Comparison of ENCODE assay signal across 8 cellular contexts in genomic region chr12:95216704-95217376, GRCh38. TPM values are rescaled to one million over a fixed set of nuclear protein-coding genes. Genes with fewer than 3 reads are reported as not detected.
DNase-seq lines count a peak whose midpoint lies in the region; ATAC-seq, FAIRE-seq and TF ChIP-seq lines count a peak whose summit lies in the region.

No MANE protein-coding gene starts in this region.

- FAIRE-seq in GM19239 (lab: Jason Lieb, UNC), result no peak

- H3K27me3 ChIP-seq in NT2/D1 (ENCODE audit: insufficient read depth, insufficient read length), result no peaks in the 10 kb centered on the region
- no peaks in the 10 kb centered on the region for H3K27me3 ChIP-seq in dorsolateral prefrontal cortex

- H3K36me3 ChIP-seq in NT2/D1 (ENCODE audit: insufficient read depth, insufficient read length, low read length) (peaks cover 6% of the 10 kb centered on the region), mucosa of descending colon (ENCODE audit: low read depth) (no peaks in the 10 kb centered on the region)

- H3K4me1 ChIP-seq in NT2/D1 (ENCODE audit: insufficient read depth, insufficient read length) (no peaks in the 10 kb centered on the region), mucosa of descending colon (ENCODE audit: low read depth) (peaks cover 10% of the 10 kb centered on the region)

- intact Hi-C loops in dorsolateral prefrontal cortex (cut with DNase I), result loop anchor here (1.0 to 5.0 kb wide), 7 partner anchors 95 to 256 kb away; partner anchors contain the start of genes NR2C1 (in 2 of the 2), METAP2 (in 1 of the 2) and NDUFA12 (in 1 of the 2)
- intact Hi-C loops in mucosa of descending colon (cut with DNase I, micrococcal nuclease), result no loop called here

- H3K4me3 ChIP-seq in AG09309 (ENCODE audit: control insufficient read depth, low read depth, low read length), result peak overlapping the region; percentile 75
- H3K4me3 ChIP-seq in NT2/D1 (ENCODE audit: insufficient read length, low read depth), result peak overlapping the region; percentile 94
- H3K4me3 ChIP-seq in dorsolateral prefrontal cortex, result peak overlapping the region; percentile 58 to 99 (median 89)
- H3K4me3 ChIP-seq in mucosa of descending colon, result peak overlapping the region; percentile 71

- no peak for TF ChIP-seq CTCF in AG09309 (IDR thresholded peaks at IDR 0.05; ENCODE audit: control insufficient read depth, insufficient read depth, low read depth, low read length, missing control alignments)
- TF ChIP-seq CTCF in dorsolateral prefrontal cortex (IDR thresholded peaks at IDR 0.05 in 54 of 56, conservative IDR thresholded peaks at IDR 0.05 in 2 of 56; ENCODE audit: low read depth in 1 of 56, partially characterized antibody in 56 of 56), result no peak
- no peak for TF ChIP-seq CTCF in mucosa of descending colon (IDR thresholded peaks at IDR 0.05)

- peak overlapping the region; percentile 73 for H3K9ac ChIP-seq in NT2/D1 (ENCODE audit: insufficient read length, low read depth)

- peak; percentile 3 for ATAC-seq in GM18519 (IDR thresholded peaks at IDR 0.05; ENCODE audit: low FRiP score, unreplicated experiment)
- ATAC-seq in HG03025 (IDR thresholded peaks at IDR 0.05; ENCODE audit: low FRiP score, unreplicated experiment), result peak; percentile 33
- ATAC-seq in mucosa of descending colon, result peak; percentile 28

- H3K9me3 ChIP-seq in NT2/D1 (ENCODE audit: insufficient read depth, low read length) (no peaks in the 10 kb centered on the region), mucosa of descending colon (no peaks in the 10 kb centered on the region)

- peak overlapping the region; percentile 11 to 99 (median 94) for H3K27ac ChIP-seq in dorsolateral prefrontal cortex

- DNase-seq in AG09309 (ENCODE audit: low read depth) (no peak), NT2/D1 (ENCODE audit: low read depth, low spot score) (no peak), dorsolateral prefrontal cortex (peak in 1 of 10 donors; percentile 3), mucosa of descending colon (no peak), GM19239 (ENCODE audit: insufficient read length, low spot score) (no peak)
- no peak for DNase-seq in stimulated activated CD4-positive, alpha-beta T cell treated with anti-CD3 and anti-CD28 coated beads, Interleukin-12 subunit alpha, Interleukin-12 subunit beta, amount 100 ng/mL, for 4 hours

RNA-seq across cellular contexts. Expression of gene FGD6, which starts 0.4 kb away (rescaled TPM):
- total RNA-seq in dorsolateral prefrontal cortex, result 10 to 100 TPM; 10.5 to 41.6 (median 21.8) TPM
- 10 to 100 TPM; 20.5 to 52.1 (median 24.2) TPM for total RNA-seq in mucosa of descending colon

RNA-seq across cellular contexts. Expression of gene VEZT, which starts 0.8 kb away (rescaled TPM):
- total RNA-seq in dorsolateral prefrontal cortex (100 to 1,000 TPM in 96 of 120 experiments, 10 to 100 TPM in 24; 79.5 to 165 (median 110) TPM), mucosa of descending colon (10 to 100 TPM; 58.4 to 72.8 (median 61.6) TPM)

Comparison
In these comparisons a context has a peak if more than half of its experiments do, and no peak if none do; other contexts are left out.
1. intact Hi-C loops: an anchor here in dorsolateral prefrontal cortex (1.0 to 5.0 kb wide); none called in mucosa of descending colon.